1 cellular context compared by ENCODE assay signal in genomic region chr1:148333875-148334338, GRCh38.
TF ChIP-seq lines count a peak whose summit lies in the region.

No MANE protein-coding gene starts in this region.

TF ChIP-seq in GM23338, 12 proteins besides CTCF, POLR2A, EP300 and RAD21 (continued from another document):
- TF ChIP-seq POLR2AphosphoS5 (IDR thresholded peaks at IDR 0.05; ENCODE audit: low read depth) = no peak
